ENCODE assay signal across 8 cellular contexts in the genomic region with DNA sequence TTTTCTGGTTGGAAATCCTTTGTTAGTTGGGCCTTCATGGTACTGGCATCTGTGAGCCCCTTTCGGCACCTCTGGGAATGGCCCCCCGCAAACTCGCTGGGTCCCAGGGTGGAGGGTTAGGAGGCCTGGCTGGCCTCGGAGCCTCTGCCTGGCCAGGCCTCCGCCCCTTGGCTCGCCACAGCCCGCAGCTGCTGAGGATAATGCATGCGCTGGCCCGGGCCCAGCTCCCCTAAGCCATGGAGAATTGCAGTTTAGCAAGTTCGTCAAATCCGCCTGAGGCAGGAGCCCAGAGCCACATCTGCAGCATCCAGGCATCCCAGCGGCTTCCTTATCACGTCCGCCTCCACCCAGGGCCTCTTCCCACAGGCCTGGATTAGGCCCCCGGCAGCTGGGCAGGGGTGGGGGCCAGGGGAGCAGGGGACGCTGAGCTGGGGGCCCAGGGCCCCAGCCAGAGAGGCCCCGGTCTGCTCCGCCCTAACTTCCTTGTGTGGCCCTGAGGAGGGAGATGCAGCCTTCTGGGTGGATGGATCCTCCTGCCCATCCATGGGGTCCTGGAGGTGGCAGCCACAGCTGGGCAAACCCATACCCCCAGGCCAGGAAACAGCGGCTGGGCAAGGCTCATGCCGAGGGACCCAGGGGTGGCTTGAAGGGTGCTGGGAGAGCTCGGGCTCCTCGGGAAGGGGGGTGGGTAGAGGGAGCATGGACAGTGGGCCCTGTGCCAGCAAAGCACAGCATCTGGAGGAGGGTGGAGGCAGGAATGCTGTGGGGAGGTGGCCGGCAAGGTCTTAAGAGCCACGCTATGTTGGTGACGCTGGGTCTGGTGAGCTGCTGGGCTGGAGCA. TPM values are rescaled to one million over a fixed set of nuclear protein-coding genes. Genes with fewer than 3 reads are reported as not detected.
A peak's percentile ranks its signal among the peaks of the same experiment; 100 is the strongest.
DNase-seq lines count a peak whose midpoint lies in the region; ATAC-seq and TF ChIP-seq lines count a peak whose summit lies in the region.

No MANE protein-coding gene starts in this region.

- DNase-seq in DMS153 (lab: John Stamatoyannopoulos, UW): peak; percentile 22
- no peak for DNase-seq in DMS153 treated with DMSO at 0.1 percent for 48 hours (lab: John Stamatoyannopoulos, UW; ENCODE audit: unreplicated experiment)
- peak; percentile 91 for DNase-seq in amniotic epithelial cell (ENCODE audit: low read depth)
- DNase-seq in islet precursor cell: peak; percentile 82
- peak; percentile 33 for DNase-seq in superior temporal gyrus (ENCODE audit: extremely low spot score)
- no peak for DNase-seq in T1000 (lab: John Stamatoyannopoulos, UW)
- DNase-seq in GM23248: no peak
- no peak for DNase-seq in CD8-positive, alpha-beta T cell

- ATAC-seq in CD8-positive, alpha-beta T cell: no peak

- no peak overlapping the region for H3K4me2 ChIP-seq in GM23248 (ENCODE audit: unreplicated experiment)

- 64 to 65% methylated on average over 24 to 25 of the region's 25 CpGs for WGBS in GM23248 (ENCODE audit: low coverage in 1 of 2, low lambda C conversion rate in 2 of 2, missing lambda C conversion rate in 2 of 2), 2 experiments

- no peak overlapping the region for H3K9ac ChIP-seq in GM23248

- H3K9me2 ChIP-seq in GM23248 (ENCODE audit: insufficient read depth): no peaks in the 10 kb centered on the region

- H3K27me3 ChIP-seq in GM23248 (replicated peaks; ENCODE audit: insufficient read depth): peaks cover 34% of the 10 kb centered on the region
- no peaks in the 10 kb centered on the region for H3K27me3 ChIP-seq in CD8-positive, alpha-beta T cell (ENCODE audit: insufficient read depth, low read length)

- no peaks in the 10 kb centered on the region for H3K36me3 Mint-ChIP-seq in CD8-positive, alpha-beta T cell

- H3K79me2 ChIP-seq in GM23248 (ENCODE audit: insufficient read depth): no peaks in the 10 kb centered on the region

- H4K20me1 ChIP-seq in GM23248 (ENCODE audit: insufficient read depth): no peaks in the 10 kb centered on the region

- POLR2A ChIA-PET in CD8-positive, alpha-beta T cell (lab: Charles Lee): no interaction called here

- H3K4me3 ChIP-seq in GM23248: no peak overlapping the region
- H3K4me3 ChIP-seq in CD8-positive, alpha-beta T cell (ENCODE audit: low read depth, low read length): no peak overlapping the region

- CTCF ChIA-PET in CD8-positive, alpha-beta T cell (lab: Charles Lee): no interaction called here

- H3K9me3 Mint-ChIP-seq in CD8-positive, alpha-beta T cell: no peaks in the 10 kb centered on the region

- H3K27ac Mint-ChIP-seq in CD8-positive, alpha-beta T cell: no peak overlapping the region

- H3K36me3 ChIP-seq in GM23248 (ENCODE audit: low read depth): no peaks in the 10 kb centered on the region
- H3K36me3 ChIP-seq in CD8-positive, alpha-beta T cell (ENCODE audit: insufficient read depth, low read length): no peaks in the 10 kb centered on the region

- H3F3A ChIP-seq in GM23248 (ENCODE audit: insufficient read depth): no peaks in the 10 kb centered on the region

- peaks cover 22% of the 10 kb centered on the region for H3K27me3 Mint-ChIP-seq in CD8-positive, alpha-beta T cell (ENCODE audit: low read depth)

- no peaks in the 10 kb centered on the region for H3K9me3 ChIP-seq in GM23248 (ENCODE audit: low read depth)
- H3K9me3 ChIP-seq in CD8-positive, alpha-beta T cell (ENCODE audit: low read length): no peaks in the 10 kb centered on the region

- in situ Hi-C loops in GM23248 (cut with MboI): no loop called here

- no peak overlapping the region for H3K27ac ChIP-seq in GM23248
- no peak overlapping the region for H3K27ac ChIP-seq in CD8-positive, alpha-beta T cell (ENCODE audit: low read depth, low read length)

- intact Hi-C loops in CD8-positive, alpha-beta T cell (cut with DNase I, micrococcal nuclease): no loop called here

- no peak overlapping the region for H2AFZ ChIP-seq in GM23248

- no peak overlapping the region for H3K4me3 Mint-ChIP-seq in CD8-positive, alpha-beta T cell

- 0 out of 2 replicates have a peak, but pooled peaks cover 6% of the 10 kb centered on the region for H3K4me1 ChIP-seq in GM23248 (ENCODE audit: insufficient read depth)
- no peaks in the 10 kb centered on the region for H3K4me1 ChIP-seq in CD8-positive, alpha-beta T cell (ENCODE audit: insufficient read depth, low read length)

- TF ChIP-seq CTCF in CD8-positive, alpha-beta T cell (IDR thresholded peaks at IDR 0.05): no peak

- H3K4me1 Mint-ChIP-seq in CD8-positive, alpha-beta T cell (ENCODE audit: low read depth): peaks cover 4% of the 10 kb centered on the region

RNA-seq across cellular contexts. Expression of a gene that starts 48.5 kb away (rescaled TPM):
- not detected in 2 replicates for total RNA-seq in GM23248 (2014; rRNA removed; shearing (Covaris generic))
- not detected in 2 replicates for polyA plus RNA-seq in GM23248 (2016; fragmentation: Nextera tagmentation; extraction: Ambion mirVana)
- total RNA-seq in CD8-positive, alpha-beta T cell: not detected

Comparison
In these comparisons a context has a peak if more than half of its experiments do, and no peak if none do; other contexts are left out.
1. DNase-seq: peak in DMS153 (single experiment), amniotic epithelial cell (single experiment), islet precursor cell (single experiment) and superior temporal gyrus (single experiment); none in DMS153 treated with DMSO at 0.1 percent for 48 hours (single experiment), T1000 (single experiment), GM23248 (single experiment) and CD8-positive, alpha-beta T cell (0 of 7).